Comparison of ENCODE assay signal across 9 cellular contexts in the genomic region with DNA sequence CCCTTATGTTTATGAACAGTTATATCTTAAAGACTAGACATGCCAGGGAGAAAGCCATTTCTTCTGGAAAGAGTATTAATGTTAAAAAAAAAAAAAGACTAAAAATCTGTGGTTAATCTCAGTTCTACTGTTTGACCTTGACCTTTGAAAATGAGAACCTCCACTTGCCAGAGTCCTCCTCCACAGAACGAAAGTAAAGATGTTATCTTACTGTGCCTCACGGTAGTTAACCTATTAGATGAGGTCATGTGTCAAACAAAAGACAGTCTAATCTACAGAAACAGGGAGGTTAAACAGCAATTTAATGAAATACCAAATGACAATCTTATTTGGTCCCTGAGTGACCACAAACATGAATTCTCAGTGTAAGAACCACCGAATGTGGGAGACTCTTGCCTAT. TPM values are rescaled to one million over a fixed set of nuclear protein-coding genes. Genes with fewer than 3 reads are reported as not detected.
DNase-seq lines count a peak whose midpoint lies in the region; ATAC-seq and TF ChIP-seq lines count a peak whose summit lies in the region.
"Had no signal": no experiment of that assay in that cellular context is flagged by ENCODE, and none has a peak within 500 bp of the region (broad histone marks: within the 10 kb centered on the region; RNA-seq: fewer than 3 reads in every experiment).

No MANE protein-coding gene starts in this region.

- intact Hi-C loops in CD14-positive monocyte (cut with micrococcal nuclease) (loop anchor here (5.0 to 10.0 kb wide), 5 partner anchors 168 to 408 kb away; a partner anchor contains a TSS), Right ventricle myocardium inferior (cut with DNase I) (loop anchor here (5.0 kb wide), 2 partner anchors 306 to 406 kb away; a partner anchor contains a TSS)

- H3K36me3 Mint-ChIP-seq in activated CD4-positive, alpha-beta T cell treated with anti-CD3 and anti-CD28 coated beads, Interleukin-2, amount 10 ng/mL, durations not matched to agents 7 days and 5 days (ENCODE audit: low read depth) = no peaks in the 10 kb centered on the region
- H3K36me3 Mint-ChIP-seq in stimulated activated effector memory CD8-positive, alpha-beta T cell treated with anti-CD3 and anti-CD28 coated beads, Interleukin-12 subunit alpha, Interleukin-12 subunit beta, amount 100 ng/mL, for 72 hours = no peaks in the 10 kb centered on the region
- H3K36me3 Mint-ChIP-seq in CD14-positive monocyte = no peaks in the 10 kb centered on the region

- POLR2A ChIA-PET in activated CD4-positive, alpha-beta T cell treated with anti-CD3 and anti-CD28 coated beads, Interleukin-2, amount 10 ng/mL, durations not matched to agents 7 days and 5 days (lab: Charles Lee) = no interaction called here

- H3K4me3 Mint-ChIP-seq in activated CD4-positive, alpha-beta T cell treated with anti-CD3 and anti-CD28 coated beads, Interleukin-2, amount 10 ng/mL, durations not matched to agents 7 days and 5 days = peak overlapping the region; percentile 30
- H3K4me3 Mint-ChIP-seq in stimulated activated effector memory CD8-positive, alpha-beta T cell treated with anti-CD3 and anti-CD28 coated beads, Interleukin-12 subunit alpha, Interleukin-12 subunit beta, amount 100 ng/mL, for 72 hours = peak overlapping the region; percentile 62
- H3K4me3 Mint-ChIP-seq in CD14-positive monocyte = no peak overlapping the region

- no peak for TF ChIP-seq CTCF in CD14-positive monocyte (IDR thresholded peaks at IDR 0.05)

- no peaks in the 10 kb centered on the region for H3K9me3 Mint-ChIP-seq in activated CD4-positive, alpha-beta T cell treated with anti-CD3 and anti-CD28 coated beads, Interleukin-2, amount 10 ng/mL, durations not matched to agents 7 days and 5 days
- no peaks in the 10 kb centered on the region for H3K9me3 Mint-ChIP-seq in stimulated activated effector memory CD8-positive, alpha-beta T cell treated with anti-CD3 and anti-CD28 coated beads, Interleukin-12 subunit alpha, Interleukin-12 subunit beta, amount 100 ng/mL, for 72 hours
- H3K9me3 Mint-ChIP-seq in CD14-positive monocyte = no peaks in the 10 kb centered on the region

- peaks cover 68% of the 10 kb centered on the region for H3K4me1 Mint-ChIP-seq in activated CD4-positive, alpha-beta T cell treated with anti-CD3 and anti-CD28 coated beads, Interleukin-2, amount 10 ng/mL, durations not matched to agents 7 days and 5 days
- H3K4me1 Mint-ChIP-seq in stimulated activated effector memory CD8-positive, alpha-beta T cell treated with anti-CD3 and anti-CD28 coated beads, Interleukin-12 subunit alpha, Interleukin-12 subunit beta, amount 100 ng/mL, for 72 hours = peaks cover 58% of the 10 kb centered on the region
- peaks cover 67% of the 10 kb centered on the region for H3K4me1 Mint-ChIP-seq in CD14-positive monocyte

- CTCF ChIA-PET in activated CD4-positive, alpha-beta T cell treated with anti-CD3 and anti-CD28 coated beads, Interleukin-2, amount 10 ng/mL, durations not matched to agents 7 days and 5 days (lab: Charles Lee) = interaction anchor here (0.8 to 4.8 kb wide), 12 partner anchors 8 to 573 kb away, joined by 3 to 23 read pairs (median 4); no protein-coding TSS in a partner anchor

- peak; percentile 38 for DNase-seq in activated CD4-positive, alpha-beta T cell treated with anti-CD3 and anti-CD28 coated beads, Interleukin-2, amount 10 ng/mL, durations not matched to agents 7 days and 5 days
- no peak for DNase-seq in activated CD4-positive, alpha-beta T cell treated with anti-CD3 and anti-CD28 coated beads, Interleukin-2, amount 50 U/mL, for 48 hours
- DNase-seq in RPMI8226 (peak; percentile 28), CD14-positive monocyte (ENCODE audit: low spot score) (no peak), Right ventricle myocardium inferior (ENCODE audit: missing footprints) (no peak)
- DNase-seq in stimulated activated effector memory CD8-positive, alpha-beta T cell treated with anti-CD3 and anti-CD28 coated beads, Interleukin-12 subunit alpha, Interleukin-12 subunit beta, amount 100 ng/mL, for 72 hours (ENCODE audit: low spot score in 2 of 2) = no peak

- peaks cover 2% of the 10 kb centered on the region for H3K27me3 Mint-ChIP-seq in activated CD4-positive, alpha-beta T cell treated with anti-CD3 and anti-CD28 coated beads, Interleukin-2, amount 10 ng/mL, durations not matched to agents 7 days and 5 days
- H3K27me3 Mint-ChIP-seq in CD14-positive monocyte (ENCODE audit: low read depth in 3 of 3) = peaks cover 0 to 1% (median 0%) of the 10 kb centered on the region in 3 donors

- ATAC-seq in HG02840 (IDR thresholded peaks at IDR 0.05; ENCODE audit: low FRiP score, unreplicated experiment) (peak; percentile 48), GM19397 (IDR thresholded peaks at IDR 0.05; ENCODE audit: unreplicated experiment) (no peak), Right ventricle myocardium inferior (no peak)
- ATAC-seq in stimulated activated effector memory CD8-positive, alpha-beta T cell treated with anti-CD3 and anti-CD28 coated beads, Interleukin-12 subunit alpha, Interleukin-12 subunit beta, amount 100 ng/mL, for 72 hours = peak; percentile 79

- H3K27ac Mint-ChIP-seq in activated CD4-positive, alpha-beta T cell treated with anti-CD3 and anti-CD28 coated beads, Interleukin-2, amount 10 ng/mL, durations not matched to agents 7 days and 5 days = peak overlapping the region; percentile 88
- H3K27ac Mint-ChIP-seq in stimulated activated effector memory CD8-positive, alpha-beta T cell treated with anti-CD3 and anti-CD28 coated beads, Interleukin-12 subunit alpha, Interleukin-12 subunit beta, amount 100 ng/mL, for 72 hours = peak overlapping the region; percentile 89
- H3K27ac Mint-ChIP-seq in CD14-positive monocyte = peak overlapping the region in 1 of 7 donors; percentile 55

RNA-seq across cellular contexts. Expression of a gene that starts 51.2 kb away (rescaled TPM):
- total RNA-seq in activated CD4-positive, alpha-beta T cell treated with anti-CD3 and anti-CD28 coated beads, Interleukin-2, amount 10 ng/mL, durations not matched to agents 7 days and 5 days = under 1 TPM; 0.10 to 0.12 TPM
- polyA plus RNA-seq in CD14-positive monocyte = not detected
- total RNA-seq in Right ventricle myocardium inferior = not detected
- total RNA-seq: glomerular endothelial cell had no signal

RNA-seq across cellular contexts. Expression of a gene that starts 57.5 kb away (rescaled TPM):
- total RNA-seq in activated CD4-positive, alpha-beta T cell treated with anti-CD3 and anti-CD28 coated beads, Interleukin-2, amount 10 ng/mL, durations not matched to agents 7 days and 5 days = 1 to 10 TPM; 7.3 to 8.7 TPM
- not detected for polyA plus RNA-seq in CD14-positive monocyte
- total RNA-seq in Right ventricle myocardium inferior = 24.9 TPM

Comparison
In these comparisons a context has a peak if more than half of its experiments do, and no peak if none do; other contexts are left out.
1. DNase-seq: peak in activated CD4-positive, alpha-beta T cell treated with anti-CD3 and anti-CD28 coated beads, Interleukin-2, amount 10 ng/mL, durations not matched to agents 7 days and 5 days (single experiment) and RPMI8226 (single experiment); none in activated CD4-positive, alpha-beta T cell treated with anti-CD3 and anti-CD28 coated beads, Interleukin-2, amount 50 U/mL, for 48 hours (0 of 2), stimulated activated effector memory CD8-positive, alpha-beta T cell treated with anti-CD3 and anti-CD28 coated beads, Interleukin-12 subunit alpha, Interleukin-12 subunit beta, amount 100 ng/mL, for 72 hours (0 of 2), CD14-positive monocyte (single experiment) and Right ventricle myocardium inferior (single experiment).
2. H3K4me3 Mint-ChIP-seq: peak in activated CD4-positive, alpha-beta T cell treated with anti-CD3 and anti-CD28 coated beads, Interleukin-2, amount 10 ng/mL, durations not matched to agents 7 days and 5 days (single experiment) and stimulated activated effector memory CD8-positive, alpha-beta T cell treated with anti-CD3 and anti-CD28 coated beads, Interleukin-12 subunit alpha, Interleukin-12 subunit beta, amount 100 ng/mL, for 72 hours (single experiment); none in CD14-positive monocyte (0 of 2).
3. ATAC-seq: peak in HG02840 (single experiment) and stimulated activated effector memory CD8-positive, alpha-beta T cell treated with anti-CD3 and anti-CD28 coated beads, Interleukin-12 subunit alpha, Interleukin-12 subunit beta, amount 100 ng/mL, for 72 hours (single experiment); none in GM19397 (single experiment) and Right ventricle myocardium inferior (single experiment).